In the genomic region with DNA sequence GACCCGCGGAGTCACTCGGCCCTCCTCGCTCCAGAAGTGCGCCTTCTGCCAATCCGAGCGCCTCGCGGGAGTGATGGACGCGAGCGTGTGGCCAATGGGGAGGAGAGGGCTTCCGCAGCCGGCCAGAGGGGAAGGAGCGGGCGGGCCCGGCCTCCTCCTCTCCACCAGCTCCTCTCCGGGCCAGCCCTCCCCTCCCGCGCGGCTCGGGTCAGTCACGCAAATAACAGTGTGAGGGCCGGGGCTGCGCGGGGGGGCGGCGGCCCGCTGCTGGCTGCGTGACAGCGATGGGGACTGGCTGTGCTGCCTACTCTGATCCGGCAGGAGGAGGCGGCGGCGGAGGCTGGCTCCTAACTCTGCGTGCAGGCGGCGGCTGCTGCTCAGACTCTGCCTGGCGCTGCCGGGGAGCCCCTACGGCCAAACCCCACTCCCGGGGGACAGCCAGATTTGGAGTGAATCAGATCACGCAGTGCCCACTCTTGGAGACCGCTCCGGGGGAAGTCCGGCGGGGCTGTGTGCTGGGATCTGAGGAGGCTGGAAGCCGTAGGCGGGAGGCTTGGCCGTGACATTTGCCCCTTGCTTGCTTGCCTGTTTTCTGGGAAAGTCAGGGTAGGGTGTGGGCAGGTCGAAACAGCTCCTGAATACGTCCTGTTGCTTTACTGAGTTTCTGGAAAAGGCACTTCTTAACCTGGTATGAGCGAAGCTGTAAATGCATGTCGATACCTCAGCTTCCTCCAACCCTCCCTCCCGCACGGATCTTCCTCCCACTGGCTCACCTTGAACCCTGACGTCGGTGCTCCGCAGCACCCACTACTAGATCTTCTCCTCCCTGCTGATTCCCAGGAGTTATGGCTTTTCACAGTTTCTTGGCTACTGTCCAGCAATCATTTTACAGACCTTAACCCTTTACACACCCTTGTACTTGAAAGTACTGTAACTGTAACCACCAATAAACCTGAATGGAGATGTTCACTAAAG, we compare ENCODE assay signal across 8 cellular contexts.
A peak's percentile ranks its signal among the peaks of the same experiment; 100 is the strongest.
DNase-seq lines count a peak whose midpoint lies in the region; ATAC-seq and TF ChIP-seq lines count a peak whose summit lies in the region.

No MANE protein-coding gene starts in this region.

- H3K36me3 Mint-ChIP-seq in activated naive CD8-positive, alpha-beta T cell treated with anti-CD3 and anti-CD28 coated beads, Interleukin-2, amount 10 ng/mL, durations not matched to agents 7 days and 5 days, result no peaks in the 10 kb centered on the region

- H3K27ac ChIP-seq in osteoblast (ENCODE audit: low read depth, low read length), result peak overlapping the region; percentile 97

- peaks cover 2% of the 10 kb centered on the region for H3K9me3 Mint-ChIP-seq in activated naive CD8-positive, alpha-beta T cell treated with anti-CD3 and anti-CD28 coated beads, Interleukin-2, amount 10 ng/mL, durations not matched to agents 7 days and 5 days

- DNase-seq in DMS79 treated with DMSO at 0.1 percent for 48 hours (lab: John Stamatoyannopoulos, UW), result peak; percentile 100
- peak; percentile 60 for DNase-seq in NCI-H748 treated with DMSO at 0.1 percent for 48 hours (lab: John Stamatoyannopoulos, UW)
- peak; percentile 94 for DNase-seq in activated naive CD8-positive, alpha-beta T cell treated with anti-CD3 and anti-CD28 coated beads, Interleukin-2, amount 10 ng/mL, durations not matched to agents 7 days and 5 days
- peak; percentile 100 for DNase-seq in Right ventricle myocardium superior
- DNase-seq in osteoblast (ENCODE audit: insufficient read length, low spot score, missing footprints), result peak; percentile 98
- no peak for DNase-seq in GF-D8 (lab: John Stamatoyannopoulos, UW)

- TF ChIP-seq CTCF in osteoblast (IDR thresholded peaks at IDR 0.05; ENCODE audit: extremely low read depth, low read depth, low read length), result peak; percentile 28

- H3K27ac Mint-ChIP-seq in activated naive CD8-positive, alpha-beta T cell treated with anti-CD3 and anti-CD28 coated beads, Interleukin-2, amount 10 ng/mL, durations not matched to agents 7 days and 5 days, result peak overlapping the region; percentile 95

- H3K36me3 ChIP-seq in osteoblast (ENCODE audit: insufficient read depth, low read length), result no peaks in the 10 kb centered on the region

- H3K4me2 ChIP-seq in osteoblast (ENCODE audit: insufficient read depth, low read length), result peak overlapping the region; percentile 100

- H2AFZ ChIP-seq in osteoblast (ENCODE audit: low read length), result peak overlapping the region; percentile 84

- peak overlapping the region; percentile 92 for H3K4me3 Mint-ChIP-seq in activated naive CD8-positive, alpha-beta T cell treated with anti-CD3 and anti-CD28 coated beads, Interleukin-2, amount 10 ng/mL, durations not matched to agents 7 days and 5 days

- H4K20me1 ChIP-seq in osteoblast (ENCODE audit: insufficient read depth, low read length), result no peaks in the 10 kb centered on the region

- peaks cover 39% of the 10 kb centered on the region for H3K79me2 ChIP-seq in osteoblast (ENCODE audit: insufficient read depth, low read length)

- POLR2A ChIA-PET in activated naive CD8-positive, alpha-beta T cell treated with anti-CD3 and anti-CD28 coated beads, Interleukin-2, amount 10 ng/mL, durations not matched to agents 7 days and 5 days (lab: Charles Lee), result interaction anchor here (0.6 to 6.4 kb wide), 27 partner anchors 8 to 228 kb away, joined by 3 to 137 read pairs (median 7); a partner anchor contains a TSS

- H3K4me3 ChIP-seq in osteoblast (ENCODE audit: insufficient read depth, low read length), result peak overlapping the region; percentile 70

- H3K27me3 ChIP-seq in osteoblast (ENCODE audit: insufficient read depth, low read length), result no peaks in the 10 kb centered on the region

- intact Hi-C loops in Right ventricle myocardium superior (cut with DNase I), result loop anchor here (1.0 to 5.0 kb wide), 3 partner anchors 16 to 106 kb away; a partner anchor contains a TSS

- H3K27me3 Mint-ChIP-seq in activated naive CD8-positive, alpha-beta T cell treated with anti-CD3 and anti-CD28 coated beads, Interleukin-2, amount 10 ng/mL, durations not matched to agents 7 days and 5 days, result no peaks in the 10 kb centered on the region

- H3K9me3 ChIP-seq in osteoblast (ENCODE audit: low read depth, low read length), result peaks cover 3% of the 10 kb centered on the region

- peaks cover 15% of the 10 kb centered on the region for H3K4me1 Mint-ChIP-seq in activated naive CD8-positive, alpha-beta T cell treated with anti-CD3 and anti-CD28 coated beads, Interleukin-2, amount 10 ng/mL, durations not matched to agents 7 days and 5 days

- ATAC-seq in GM19328 (IDR thresholded peaks at IDR 0.05; ENCODE audit: unreplicated experiment) (peak; percentile 82), HG03342 (IDR thresholded peaks at IDR 0.05; ENCODE audit: unreplicated experiment) (peak; percentile 79), Right ventricle myocardium superior (ENCODE audit: poor library complexity) (peak; percentile 94)
- ATAC-seq in activated naive CD8-positive, alpha-beta T cell treated with anti-CD3 and anti-CD28 coated beads, Interleukin-2, amount 10 ng/mL, durations not matched to agents 7 days and 5 days (ENCODE audit: low read depth), result peak; percentile 84

- H3K4me1 ChIP-seq in osteoblast (ENCODE audit: insufficient read depth, low read length), result peaks cover 41% of the 10 kb centered on the region
